ENCODE assay signal across 10 cellular contexts in genomic region chr11:22169833-22170232, GRCh38. TPM values are rescaled to one million over a fixed set of nuclear protein-coding genes. Genes with fewer than 3 reads are reported as not detected.
DNase-seq lines count a peak whose midpoint lies in the region; ATAC-seq and TF ChIP-seq lines count a peak whose summit lies in the region.
"Had no signal": no experiment of that assay in that cellular context is flagged by ENCODE, and none has a peak within 500 bp of the region (broad histone marks: within the 10 kb centered on the region; RNA-seq: fewer than 3 reads in every experiment).

No MANE protein-coding gene starts in this region.

- no peak overlapping the region for H3K4me3 Mint-ChIP-seq in mesothelial cell of epicardium
- H3K4me3 Mint-ChIP-seq: activated CD4-positive, alpha-beta T cell treated with anti-CD3 and anti-CD28 coated beads, Interleukin-2, amount 10 ng/mL, durations not matched to agents 24 days and 14 days; naive B cell had no signal

- H3K9me3 ChIP-seq in MM.1S (replicated peaks; ENCODE audit: insufficient read depth, low read length) (no peaks in the 10 kb centered on the region), ascending aorta (no peaks in the 10 kb centered on the region)

- H4K20me1 ChIP-seq in MM.1S (ENCODE audit: insufficient read depth, low read length): no peaks in the 10 kb centered on the region

- H3K79me2 ChIP-seq in MM.1S (ENCODE audit: low read length): no peaks in the 10 kb centered on the region

- H3K27ac ChIP-seq in MM.1S (ENCODE audit: low read length): no peak overlapping the region
- no peak overlapping the region for H3K27ac ChIP-seq in ascending aorta

- no peak overlapping the region for H3K4me2 ChIP-seq in MM.1S (ENCODE audit: low read depth, low read length)

- H3F3A ChIP-seq in MM.1S (ENCODE audit: insufficient read depth, low read length): no peaks in the 10 kb centered on the region

- peak; percentile 5 for DNase-seq in GM03348 (ENCODE audit: low spot score)
- peak; percentile 25 for DNase-seq in MM.1S
- peak; percentile 52 for DNase-seq in SKM-1 treated with dmso at 0.1 percent for 144 hours (lab: John Stamatoyannopoulos, UW; ENCODE audit: unreplicated experiment)
- DNase-seq in mesothelial cell of epicardium (ENCODE audit: low spot score in 2 of 2, unreplicated experiment in 2 of 2): no peak
- no peak for DNase-seq in stimulated activated naive CD8-positive, alpha-beta T cell treated with anti-CD3 and anti-CD28 coated beads, Interleukin-15, Interleukin-2, amounts not matched to agents 100 U/mL and 50 U/mL, for 24 hours
- no peak for DNase-seq in ascending aorta (ENCODE audit: low spot score in 2 of 2)
- DNase-seq: activated CD4-positive, alpha-beta T cell treated with anti-CD3 and anti-CD28 coated beads, Interleukin-2, amount 10 ng/mL, durations not matched to agents 24 days and 14 days; naive B cell had no signal

- H3K9me3 Mint-ChIP-seq in mesothelial cell of epicardium: no peaks in the 10 kb centered on the region
- H3K9me3 Mint-ChIP-seq: activated CD4-positive, alpha-beta T cell treated with anti-CD3 and anti-CD28 coated beads, Interleukin-2, amount 10 ng/mL, durations not matched to agents 24 days and 14 days had no signal

- peaks cover 4% of the 10 kb centered on the region for H3K27me3 Mint-ChIP-seq in mesothelial cell of epicardium (ENCODE audit: low read depth)
- H3K27me3 Mint-ChIP-seq: activated CD4-positive, alpha-beta T cell treated with anti-CD3 and anti-CD28 coated beads, Interleukin-2, amount 10 ng/mL, durations not matched to agents 24 days and 14 days had no signal

- no peaks in the 10 kb centered on the region for H3K36me3 Mint-ChIP-seq in mesothelial cell of epicardium
- H3K36me3 Mint-ChIP-seq: naive B cell had no signal

- H3K4me1 Mint-ChIP-seq in mesothelial cell of epicardium: no peaks in the 10 kb centered on the region
- H3K4me1 Mint-ChIP-seq: activated CD4-positive, alpha-beta T cell treated with anti-CD3 and anti-CD28 coated beads, Interleukin-2, amount 10 ng/mL, durations not matched to agents 24 days and 14 days; naive B cell had no signal

- no peaks in the 10 kb centered on the region for H3K36me3 ChIP-seq in MM.1S (replicated peaks; ENCODE audit: insufficient read depth, low read length)
- H3K36me3 ChIP-seq in ascending aorta: no peaks in the 10 kb centered on the region

- no peaks in the 10 kb centered on the region for H3K27me3 ChIP-seq in MM.1S (replicated peaks; ENCODE audit: insufficient read depth, low read length)
- H3K27me3 ChIP-seq in ascending aorta: no peaks in the 10 kb centered on the region

- no peak overlapping the region for H3K27ac Mint-ChIP-seq in mesothelial cell of epicardium
- H3K27ac Mint-ChIP-seq: activated CD4-positive, alpha-beta T cell treated with anti-CD3 and anti-CD28 coated beads, Interleukin-2, amount 10 ng/mL, durations not matched to agents 24 days and 14 days; naive B cell had no signal

- ATAC-seq in GM21381 (IDR thresholded peaks at IDR 0.05; ENCODE audit: unreplicated experiment) (no peak), GM21423 (IDR thresholded peaks at IDR 0.05; ENCODE audit: unreplicated experiment) (no peak)
- no peak for ATAC-seq in stimulated activated naive CD8-positive, alpha-beta T cell treated with anti-CD3 and anti-CD28 coated beads, Interleukin-15, Interleukin-2, amounts not matched to agents 100 U/mL and 50 U/mL, for 24 hours

- H2AFZ ChIP-seq in MM.1S (ENCODE audit: low read length): no peak overlapping the region

- intact Hi-C loops in ascending aorta (cut with DNase I): loop anchor here (10.0 kb wide), 1 partner anchor 135 kb away; no protein-coding TSS in a partner anchor

- no peaks in the 10 kb centered on the region for H3K9me2 ChIP-seq in MM.1S (replicated peaks; ENCODE audit: insufficient read depth, low read length)

- H3K4me3 ChIP-seq in MM.1S (ENCODE audit: low read length): no peak overlapping the region
- no peak overlapping the region for H3K4me3 ChIP-seq in ascending aorta

- no peak overlapping the region for H3K9ac ChIP-seq in MM.1S (ENCODE audit: low read length)

- TF ChIP-seq CTCF in MM.1S (IDR thresholded peaks at IDR 0.05; ENCODE audit: low read length) (peak; percentile 44), mesothelial cell of epicardium (IDR thresholded peaks at IDR 0.05; ENCODE audit: unreplicated experiment) (peak; percentile 27), ascending aorta (IDR thresholded peaks at IDR 0.05) (peak in 1 of 3 experiments; percentile 41)

- H3K4me1 ChIP-seq in MM.1S (ENCODE audit: low read length) (no peaks in the 10 kb centered on the region), ascending aorta (no peaks in the 10 kb centered on the region)

RNA-seq across cellular contexts. Expression of gene ANO5, which starts 23.1 kb away (rescaled TPM):
- 3.6 to 4.2 TPM (median 3.9 TPM) in 3 replicates for total RNA-seq in mesothelial cell of epicardium
- total RNA-seq in ascending aorta: not detected
- total RNA-seq: activated CD4-positive, alpha-beta T cell treated with anti-CD3 and anti-CD28 coated beads, Interleukin-2, amount 10 ng/mL, durations not matched to agents 24 days and 14 days had no signal

Comparison
In these comparisons a context has a peak if more than half of its experiments do, and no peak if none do; other contexts are left out.
1. DNase-seq: peak in GM03348 (single experiment), MM.1S (single experiment) and SKM-1 treated with dmso at 0.1 percent for 144 hours (single experiment); none in mesothelial cell of epicardium (0 of 2), stimulated activated naive CD8-positive, alpha-beta T cell treated with anti-CD3 and anti-CD28 coated beads, Interleukin-15, Interleukin-2, amounts not matched to agents 100 U/mL and 50 U/mL, for 24 hours (single experiment) and ascending aorta (0 of 2).